Comparison of ENCODE assay signal across 20 cellular contexts in the genomic region with DNA sequence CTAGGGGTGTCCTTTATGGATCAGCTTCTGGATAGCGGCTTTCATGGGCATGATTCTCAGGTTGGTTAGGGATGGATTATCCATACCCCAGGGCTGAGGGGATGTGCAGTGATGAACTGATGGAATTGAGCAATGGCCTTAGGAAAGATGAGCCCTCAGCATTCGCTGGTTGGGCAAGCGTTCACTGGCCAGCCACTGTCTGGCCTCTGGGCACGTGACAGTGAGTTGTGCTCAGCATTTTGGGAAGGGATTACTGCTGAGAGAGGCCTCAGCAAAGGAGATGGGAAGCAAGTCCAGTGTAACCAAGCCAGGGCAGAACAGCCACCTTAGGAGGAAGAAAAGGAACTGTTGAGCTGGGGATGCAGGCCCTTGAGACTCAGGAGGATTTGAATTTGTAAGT. TPM values are rescaled to one million over a fixed set of nuclear protein-coding genes. Genes with fewer than 3 reads are reported as not detected.
DNase-seq lines count a peak whose midpoint lies in the region; ATAC-seq and TF ChIP-seq lines count a peak whose summit lies in the region.
"Had no signal": no experiment of that assay in that cellular context is flagged by ENCODE, and none has a peak within 500 bp of the region (broad histone marks: within the 10 kb centered on the region; RNA-seq: fewer than 3 reads in every experiment).

No MANE protein-coding gene starts in this region.

- peaks cover 28% of the 10 kb centered on the region for H4K20me1 ChIP-seq in smooth muscle cell (ENCODE audit: low read depth)

- POLR2A ChIA-PET in activated CD4-positive, alpha-beta T cell treated with anti-CD3 and anti-CD28 coated beads for 36 hours (lab: Charles Lee): no interaction called here
- POLR2A ChIA-PET in activated CD8-positive, alpha-beta T cell treated with anti-CD3 and anti-CD28 coated beads for 36 hours (lab: Charles Lee): interaction anchor here (1.3 to 4.6 kb wide), 2 partner anchors 11 to 17 kb away, joined by 3 to 18 read pairs; a partner anchor contains a TSS

- peaks cover 4% of the 10 kb centered on the region for H3K9me3 Mint-ChIP-seq in activated CD4-positive, alpha-beta T cell treated with anti-CD3 and anti-CD28 coated beads for 36 hours (ENCODE audit: low read depth)
- H3K9me3 Mint-ChIP-seq in activated CD8-positive, alpha-beta T cell treated with anti-CD3 and anti-CD28 coated beads for 36 hours: peaks cover 8% of the 10 kb centered on the region

- H3K36me3 Mint-ChIP-seq in activated CD4-positive, alpha-beta T cell treated with anti-CD3 and anti-CD28 coated beads for 36 hours (ENCODE audit: low read depth): peaks cover 14% of the 10 kb centered on the region
- peaks cover 35% of the 10 kb centered on the region for H3K36me3 Mint-ChIP-seq in activated CD8-positive, alpha-beta T cell treated with anti-CD3 and anti-CD28 coated beads for 36 hours (ENCODE audit: low read depth)

- H3K4me3 ChIP-seq in left lung (no peak overlapping the region), smooth muscle cell (no peak overlapping the region)
- H3K4me3 ChIP-seq: esophagus muscularis mucosa, tibial nerve had no signal

- H3K9me3 ChIP-seq in left lung (no peaks in the 10 kb centered on the region), smooth muscle cell (replicated peaks; ENCODE audit: low read depth) (no peaks in the 10 kb centered on the region)

- no peaks in the 10 kb centered on the region for H3K27me3 Mint-ChIP-seq in activated CD4-positive, alpha-beta T cell treated with anti-CD3 and anti-CD28 coated beads for 36 hours
- no peaks in the 10 kb centered on the region for H3K27me3 Mint-ChIP-seq in activated CD8-positive, alpha-beta T cell treated with anti-CD3 and anti-CD28 coated beads for 36 hours
- H3K27me3 Mint-ChIP-seq: activated CD8-positive, alpha-beta memory T cell treated with anti-CD3 and anti-CD28 coated beads, Interleukin-2, amount 10 ng/mL, durations not matched to agents 7 days and 5 days had no signal

- DNase-seq in activated CD4-positive, alpha-beta T cell treated with anti-CD3 and anti-CD28 coated beads for 36 hours: no peak
- DNase-seq in activated CD4-positive, alpha-beta T cell treated with anti-CD3 and anti-CD28 coated beads, Interleukin-2, amount 50 U/mL, for 1 hour: no peak
- DNase-seq in activated CD8-positive, alpha-beta T cell treated with anti-CD3 and anti-CD28 coated beads for 36 hours: no peak
- DNase-seq in left lung (peak; percentile 73 to 89), smooth muscle cell (lab: John Stamatoyannopoulos, UW; ENCODE audit: unreplicated experiment) (no peak), cerebellar cortex (ENCODE audit: low spot score) (no peak), 8988T (no peak)
- DNase-seq: activated CD8-positive, alpha-beta memory T cell treated with anti-CD3 and anti-CD28 coated beads, Interleukin-2, amount 10 ng/mL, durations not matched to agents 7 days and 5 days; activated naive CD4-positive, alpha-beta T cell treated with Interleukin-2 at 50 U/mL for 16 hours; kidney; NCI-H1417 treated with DMSO at 0.1 percent for 48 hours; NK-92 treated with Interleukin-12 subunit alpha and Interleukin-12 subunit beta, amount 100 ng/mL, for 24 hours; small intestine; T-helper 2 cell had no signal

- CTCF ChIA-PET in activated CD4-positive, alpha-beta T cell treated with anti-CD3 and anti-CD28 coated beads for 36 hours (lab: Charles Lee): interaction anchor here (1.2 to 3.3 kb wide), 5 partner anchors 19 to 181 kb away, joined by 3 to 16 read pairs (median 6); no protein-coding TSS in a partner anchor
- CTCF ChIA-PET in activated CD8-positive, alpha-beta T cell treated with anti-CD3 and anti-CD28 coated beads for 36 hours (lab: Charles Lee): interaction anchor here (0.9 to 9.9 kb wide), 6 partner anchors 10 to 108 kb away, joined by 3 to 71 read pairs (median 4); no protein-coding TSS in a partner anchor

- peaks cover 0 to 8% of the 10 kb centered on the region in 2 donors for H3K36me3 ChIP-seq in left lung
- H3K36me3 ChIP-seq in smooth muscle cell (ENCODE audit: low read depth): no peaks in the 10 kb centered on the region
- H3K36me3 ChIP-seq: esophagus muscularis mucosa, tibial nerve had no signal

- H3F3A ChIP-seq in smooth muscle cell (ENCODE audit: low read depth): peaks cover 2% of the 10 kb centered on the region

- H3K9ac ChIP-seq in smooth muscle cell (ENCODE audit: low read depth): no peak overlapping the region

- no peak overlapping the region for H3K4me3 Mint-ChIP-seq in activated CD4-positive, alpha-beta T cell treated with anti-CD3 and anti-CD28 coated beads for 36 hours
- no peak overlapping the region for H3K4me3 Mint-ChIP-seq in activated CD8-positive, alpha-beta T cell treated with anti-CD3 and anti-CD28 coated beads for 36 hours
- H3K4me3 Mint-ChIP-seq: activated CD8-positive, alpha-beta memory T cell treated with anti-CD3 and anti-CD28 coated beads, Interleukin-2, amount 10 ng/mL, durations not matched to agents 7 days and 5 days; brain; stimulated activated effector memory CD8-positive, alpha-beta T cell treated with anti-CD3 and anti-CD28 coated beads, Interleukin-12 subunit alpha, Interleukin-12 subunit beta, amount 100 ng/mL, for 72 hours had no signal

- H2AFZ ChIP-seq in smooth muscle cell (ENCODE audit: low read depth): no peak overlapping the region

- ATAC-seq in activated CD4-positive, alpha-beta T cell treated with anti-CD3 and anti-CD28 coated beads for 36 hours: no peak
- no peak for ATAC-seq in activated CD8-positive, alpha-beta T cell treated with anti-CD3 and anti-CD28 coated beads for 36 hours
- ATAC-seq in left lung: peak; percentile 63
- no peak for ATAC-seq in HG02885 (IDR thresholded peaks at IDR 0.05; ENCODE audit: poor library complexity, unreplicated experiment)
- ATAC-seq: activated CD8-positive, alpha-beta memory T cell treated with anti-CD3 and anti-CD28 coated beads, Interleukin-2, amount 10 ng/mL, durations not matched to agents 7 days and 5 days; stimulated activated effector memory CD8-positive, alpha-beta T cell treated with anti-CD3 and anti-CD28 coated beads, Interleukin-12 subunit alpha, Interleukin-12 subunit beta, amount 100 ng/mL, for 72 hours had no signal

- no peak for TF ChIP-seq CTCF in activated CD8-positive, alpha-beta T cell treated with anti-CD3 and anti-CD28 coated beads for 36 hours (IDR thresholded peaks at IDR 0.05)
- TF ChIP-seq CTCF in left lung (IDR thresholded peaks at IDR 0.05) (no peak), smooth muscle cell (IDR thresholded peaks at IDR 0.05; ENCODE audit: borderline replicate concordance, insufficient read depth, poor library complexity, severe bottlenecking) (no peak)

- H3K4me1 Mint-ChIP-seq in activated CD4-positive, alpha-beta T cell treated with anti-CD3 and anti-CD28 coated beads for 36 hours: peaks cover 80% of the 10 kb centered on the region
- peaks cover 72% of the 10 kb centered on the region for H3K4me1 Mint-ChIP-seq in activated CD8-positive, alpha-beta T cell treated with anti-CD3 and anti-CD28 coated beads for 36 hours (ENCODE audit: low read depth)

- peaks cover 41% of the 10 kb centered on the region for H3K79me2 ChIP-seq in smooth muscle cell (ENCODE audit: low read depth)

- peak overlapping the region; percentile 25 for H3K27ac Mint-ChIP-seq in activated CD4-positive, alpha-beta T cell treated with anti-CD3 and anti-CD28 coated beads for 36 hours
- peak overlapping the region; percentile 10 for H3K27ac Mint-ChIP-seq in activated CD8-positive, alpha-beta T cell treated with anti-CD3 and anti-CD28 coated beads for 36 hours
- H3K27ac Mint-ChIP-seq: activated CD8-positive, alpha-beta memory T cell treated with anti-CD3 and anti-CD28 coated beads, Interleukin-2, amount 10 ng/mL, durations not matched to agents 7 days and 5 days; stimulated activated effector memory CD8-positive, alpha-beta T cell treated with anti-CD3 and anti-CD28 coated beads, Interleukin-12 subunit alpha, Interleukin-12 subunit beta, amount 100 ng/mL, for 72 hours had no signal

- H3K4me2 ChIP-seq in smooth muscle cell: no peak overlapping the region

- peaks cover 8 to 57% of the 10 kb centered on the region in 2 donors for H3K4me1 ChIP-seq in left lung
- H3K4me1 ChIP-seq in smooth muscle cell (ENCODE audit: low read depth): no peaks in the 10 kb centered on the region
- H3K4me1 ChIP-seq: esophagus muscularis mucosa, tibial nerve had no signal

- H3K27me3 ChIP-seq in left lung (no peaks in the 10 kb centered on the region), smooth muscle cell (ENCODE audit: low read depth) (no peaks in the 10 kb centered on the region)
- H3K27me3 ChIP-seq: esophagus muscularis mucosa, tibial nerve had no signal

- 85% methylated on average over 4 of the region's 4 CpGs for WGBS in smooth muscle cell (ENCODE audit: low lambda C conversion rate)

- intact Hi-C loops in activated CD4-positive, alpha-beta T cell treated with anti-CD3 and anti-CD28 coated beads for 36 hours (cut with DNase I, micrococcal nuclease): no loop called here
- intact Hi-C loops in activated CD8-positive, alpha-beta T cell treated with anti-CD3 and anti-CD28 coated beads for 36 hours (cut with micrococcal nuclease): no loop called here
- intact Hi-C loops in left lung (cut with DNase I): no loop called here

- H3K27ac ChIP-seq in left lung: peak overlapping the region in 1 of 2 donors; percentile 50
- peak overlapping the region; percentile 84 for H3K27ac ChIP-seq in smooth muscle cell (ENCODE audit: low read depth)
- H3K27ac ChIP-seq: C4-2B, esophagus muscularis mucosa, tibial nerve had no signal

RNA-seq across cellular contexts. Expression of a gene that starts 17.4 kb away (rescaled TPM):
- total RNA-seq in activated CD4-positive, alpha-beta T cell treated with anti-CD3 and anti-CD28 coated beads for 36 hours: 10 to 100 TPM; 16.2 to 20.1 TPM
- 10 to 100 TPM; 36.1 to 40.6 TPM for total RNA-seq in activated CD8-positive, alpha-beta T cell treated with anti-CD3 and anti-CD28 coated beads for 36 hours
- total RNA-seq in left lung: 10 to 100 TPM; 19.3 to 38.6 TPM
- total RNA-seq in smooth muscle cell: 30.5 and 34.1 TPM in 2 replicates
- polyA plus RNA-seq in smooth muscle cell: 15.8 and 23.1 TPM in 2 replicates

Comparison
In these comparisons a context has a peak if more than half of its experiments do, and no peak if none do; other contexts are left out.
1. DNase-seq: peak in left lung (2 of 2); none in activated CD4-positive, alpha-beta T cell treated with anti-CD3 and anti-CD28 coated beads for 36 hours (single experiment), activated CD4-positive, alpha-beta T cell treated with anti-CD3 and anti-CD28 coated beads, Interleukin-2, amount 50 U/mL, for 1 hour (single experiment), activated CD8-positive, alpha-beta T cell treated with anti-CD3 and anti-CD28 coated beads for 36 hours (single experiment), smooth muscle cell (single experiment), cerebellar cortex (single experiment) and 8988T (single experiment).